Comparison of ENCODE assay signal across 34 cellular contexts in the genomic region with DNA sequence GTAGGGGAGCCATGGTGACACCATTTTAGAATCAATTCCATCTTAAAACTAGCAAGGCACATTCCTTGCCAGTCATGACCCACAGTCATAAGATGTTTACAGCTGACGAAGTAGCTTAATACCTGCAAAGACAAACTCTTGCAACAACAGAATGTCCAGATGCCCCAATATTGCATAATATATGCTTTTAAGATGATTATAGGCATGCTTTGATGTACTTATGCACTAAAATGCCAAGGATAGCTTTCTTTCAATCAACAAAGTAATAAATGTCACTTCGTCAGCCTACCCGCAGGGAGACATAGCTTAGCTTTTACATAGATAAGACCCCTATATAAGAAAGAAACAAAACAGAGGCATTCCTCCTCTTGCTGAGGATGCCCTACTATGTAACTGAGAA. TPM values are rescaled to one million over a fixed set of nuclear protein-coding genes. Genes with fewer than 3 reads are reported as not detected.
"Had no signal": no experiment of that assay in that cellular context is flagged by ENCODE, and none has a peak within 500 bp of the region (broad histone marks: within the 10 kb centered on the region; RNA-seq: fewer than 3 reads in every experiment).

No MANE protein-coding gene starts in this region.

- FAIRE-seq: islet of Langerhans, small intestine had no signal

- H3K27ac ChIP-seq: cardiac muscle cell had no signal

- H3K27me3 ChIP-seq: cardiac muscle cell, esophagus muscularis mucosa, heart right ventricle, sigmoid colon, stomach, suprapubic skin, uterus had no signal

- DNase-seq: activated CD8-positive, alpha-beta memory T cell treated with anti-CD3 and anti-CD28 coated beads, Interleukin-2, amount 10 ng/mL, durations not matched to agents 7 days and 5 days; activated CD8-positive, alpha-beta T cell treated with anti-CD3 and anti-CD28 coated beads, Interleukin-2, amount 10 ng/mL, durations not matched to agents 7 days and 5 days; activated naive CD8-positive, alpha-beta T cell treated with anti-CD3 and anti-CD28 coated beads, Interleukin-2, amount 50 U/mL, for 24 hours; activated T-cell treated with anti-CD3 and anti-CD28 coated beads, Interleukin-2, amount 50 U/mL, for 48 hours; effector CD4-positive, alpha-beta T cell; foreskin melanocyte; heart right ventricle; left ventricle myocardium superior; sigmoid colon; small intestine; stimulated activated CD4-positive, alpha-beta T cell treated with anti-CD3 and anti-CD28 coated beads, Interleukin-4, amount 100 ng/mL, for 4 hours; stimulated activated CD8-positive, alpha-beta memory T cell treated with anti-CD3 and anti-CD28 coated beads, Interleukin-4, amount 100 ng/mL, for 48 hours; stomach; T-helper 9 cell; uterus had no signal

- H3K9me3 ChIP-seq: esophagus muscularis mucosa, heart right ventricle, mucosa of descending colon, sigmoid colon, stomach, suprapubic skin, uterus had no signal

- H3K27ac Mint-ChIP-seq: activated CD8-positive, alpha-beta memory T cell treated with anti-CD3 and anti-CD28 coated beads, Interleukin-2, amount 10 ng/mL, durations not matched to agents 7 days and 5 days; activated CD8-positive, alpha-beta T cell treated with anti-CD3 and anti-CD28 coated beads, Interleukin-2, amount 10 ng/mL, durations not matched to agents 7 days and 5 days; activated naive CD4-positive, alpha-beta T cell treated with anti-CD3 and anti-CD28 coated beads, Interleukin-2, amount 50 U/mL, for 24 hours; activated naive CD8-positive, alpha-beta T cell treated with anti-CD3 and anti-CD28 coated beads, Interleukin-2, amount 50 U/mL, for 24 hours; activated T-helper 2 cell treated with anti-CD3 and anti-CD28 coated beads, Interferon-gamma antibody, Interleukin-2, Interleukin-4, amounts not matched to agents 10 μg/mL and 5 μg/mL and 100 μg/mL, durations not matched to agents 14 hours and 24 hours and 36 hours; progenitor cell of endocrine pancreas; stimulated activated memory B cell treated with anti-CD40 and anti-IgM and Interleukin-4, amounts not matched to agents 10 μg/mL and 1 μg/mL and 100 μg/mL, for 72 hours; type B pancreatic cell had no signal

- H3K27me3 Mint-ChIP-seq: activated CD8-positive, alpha-beta memory T cell treated with anti-CD3 and anti-CD28 coated beads, Interleukin-2, amount 10 ng/mL, durations not matched to agents 7 days and 5 days; activated naive CD4-positive, alpha-beta T cell treated with anti-CD3 and anti-CD28 coated beads, Interleukin-2, amount 50 U/mL, for 24 hours; activated naive CD8-positive, alpha-beta T cell treated with anti-CD3 and anti-CD28 coated beads, Interleukin-2, amount 50 U/mL, for 24 hours; natural killer cell treated with Interleukin-12 subunit alpha and Interleukin-12 subunit beta and Interleukin-15 and Interleukin-18, amount 100 ng/mL, for 72 hours; stimulated activated memory B cell treated with anti-CD40 and anti-IgM and Interleukin-4, amounts not matched to agents 10 μg/mL and 1 μg/mL and 100 μg/mL, for 72 hours; type B pancreatic cell had no signal

- ATAC-seq: activated CD8-positive, alpha-beta memory T cell treated with anti-CD3 and anti-CD28 coated beads, Interleukin-2, amount 10 ng/mL, durations not matched to agents 7 days and 5 days; activated CD8-positive, alpha-beta T cell treated with anti-CD3 and anti-CD28 coated beads, Interleukin-2, amount 10 ng/mL, durations not matched to agents 7 days and 5 days; activated naive CD8-positive, alpha-beta T cell treated with anti-CD3 and anti-CD28 coated beads, Interleukin-2, amount 50 U/mL, for 24 hours; mucosa of descending colon; natural killer cell treated with Interleukin-12 subunit alpha and Interleukin-12 subunit beta and Interleukin-15 and Interleukin-18, amount 100 ng/mL, for 72 hours; stimulated activated memory B cell treated with anti-CD40 and anti-IgM and Interleukin-4, amounts not matched to agents 10 μg/mL and 1 μg/mL and 100 μg/mL, for 72 hours had no signal

- H3K36me3 Mint-ChIP-seq: natural killer cell treated with Interleukin-12 subunit alpha and Interleukin-12 subunit beta and Interleukin-15 and Interleukin-18, amount 100 ng/mL, for 72 hours; type B pancreatic cell had no signal

- H3K4me3 ChIP-seq: cardiac muscle cell, esophagus muscularis mucosa, heart right ventricle, mucosa of descending colon, sigmoid colon, stomach, suprapubic skin, uterus had no signal

- H3K4me3 Mint-ChIP-seq: activated CD8-positive, alpha-beta memory T cell treated with anti-CD3 and anti-CD28 coated beads, Interleukin-2, amount 10 ng/mL, durations not matched to agents 7 days and 5 days; activated CD8-positive, alpha-beta T cell treated with anti-CD3 and anti-CD28 coated beads, Interleukin-2, amount 10 ng/mL, durations not matched to agents 7 days and 5 days; activated naive CD4-positive, alpha-beta T cell treated with anti-CD3 and anti-CD28 coated beads, Interleukin-2, amount 50 U/mL, for 24 hours; activated naive CD8-positive, alpha-beta T cell treated with anti-CD3 and anti-CD28 coated beads, Interleukin-2, amount 50 U/mL, for 24 hours; natural killer cell treated with Interleukin-12 subunit alpha and Interleukin-12 subunit beta and Interleukin-15 and Interleukin-18, amount 100 ng/mL, for 72 hours; stimulated activated memory B cell treated with anti-CD40 and anti-IgM and Interleukin-4, amounts not matched to agents 10 μg/mL and 1 μg/mL and 100 μg/mL, for 72 hours; type B pancreatic cell had no signal

- H3K36me3 ChIP-seq: cardiac muscle cell, uterus had no signal

RNA-seq across cellular contexts. Expression of a gene that starts 26.7 kb away (rescaled TPM):
- total RNA-seq: cardiac muscle cell had no signal
- polyA plus RNA-seq: cardiac muscle cell had no signal

RNA-seq across cellular contexts. Expression of a gene that starts 50.7 kb away (rescaled TPM):
- total RNA-seq: activated CD8-positive, alpha-beta memory T cell treated with anti-CD3 and anti-CD28 coated beads, Interleukin-2, amount 10 ng/mL, durations not matched to agents 7 days and 5 days; activated CD8-positive, alpha-beta T cell treated with anti-CD3 and anti-CD28 coated beads, Interleukin-2, amount 10 ng/mL, durations not matched to agents 7 days and 5 days; activated T-helper 2 cell treated with anti-CD3 and anti-CD28 coated beads, Interferon-gamma antibody, Interleukin-2, Interleukin-4, amounts not matched to agents 10 μg/mL and 5 μg/mL and 100 μg/mL, durations not matched to agents 14 hours and 24 hours and 36 hours; cardiac muscle cell; chondrocyte; glomerular endothelial cell; left ventricle myocardium superior; lung microvascular endothelial cell; mesenteric fat pad; myocyte; natural killer cell treated with Interleukin-12 subunit alpha and Interleukin-12 subunit beta and Interleukin-15 and Interleukin-18, amount 100 ng/mL, for 72 hours; osteocyte; progenitor cell of endocrine pancreas; renal cortical epithelial cell; sigmoid colon; stomach; suprapubic skin; T-helper 1 cell treated with Interleukin-12 subunit alpha and Interleukin-12 subunit beta and Interleukin-4 antibody, amounts not matched to agents 30 ng/mL and 1 ng/mL, for 36 hours had no signal
- polyA plus RNA-seq: cardiac muscle cell had no signal
